ENCODE assay signal across 18 cellular contexts in genomic region chr5:30874234-30875034, GRCh38.
A peak's percentile ranks its signal among the peaks of the same experiment; 100 is the strongest.
DNase-seq lines count a peak whose midpoint lies in the region; ATAC-seq and TF ChIP-seq lines count a peak whose summit lies in the region.
"Had no signal": no experiment of that assay in that cellular context is flagged by ENCODE, and none has a peak within 500 bp of the region (broad histone marks: within the 10 kb centered on the region; RNA-seq: fewer than 3 reads in every experiment).

No MANE protein-coding gene starts in this region.

- H3K9me3 ChIP-seq in SK-N-MC (ENCODE audit: low read depth, low read length) = no peaks in the 10 kb centered on the region
- H3K9me3 ChIP-seq in sigmoid colon = no peaks in the 10 kb centered on the region
- H3K9me3 ChIP-seq in tibial artery = no peaks in the 10 kb centered on the region
- H3K9me3 ChIP-seq: BLaER1 treated with 17β-estradiol and CSF1 and Interleukin-3, amounts not matched to agents 10 nM and 100 nM; MG63 had no signal

- TF ChIP-seq POLR2A in sigmoid colon (IDR thresholded peaks at IDR 0.05) = no peak

- H3K4me1 ChIP-seq in sigmoid colon (peaks cover 0 to 11% (median 5%) of the 10 kb centered on the region in 4 donors), tibial artery (peaks cover 0 to 16% (median 0%) of the 10 kb centered on the region in 4 donors)
- H3K4me1 ChIP-seq: BLaER1 treated with 17β-estradiol and CSF1 and Interleukin-3, amounts not matched to agents 10 nM and 100 nM had no signal

- intact Hi-C loops in sigmoid colon (cut with DNase I) = no loop called here
- intact Hi-C loops in tibial artery (cut with DNase I; ENCODE audit: low total_unique reads) = no loop called here

- 0 out of 2 replicates have a peak overlapping the region, but pooled peaks have one; percentile 34 for H3K27ac ChIP-seq in SK-N-MC
- peak overlapping the region in 3 of 4 donors; percentile 7 to 32 (median 10) for H3K27ac ChIP-seq in sigmoid colon
- H3K27ac ChIP-seq in tibial artery = peak overlapping the region in 1 of 2 donors; percentile 43
- H3K27ac ChIP-seq: BLaER1 treated with 17β-estradiol and CSF1 and Interleukin-3, amounts not matched to agents 10 nM and 100 nM; RWPE1 had no signal

- WGBS in sigmoid colon, 2 donors = 32 to 66% methylated on average over 10 of the region's 10 CpGs

- H3K36me3 ChIP-seq in SK-N-MC (ENCODE audit: insufficient read depth, low read length) (no peaks in the 10 kb centered on the region), sigmoid colon (no peaks in the 10 kb centered on the region), tibial artery (no peaks in the 10 kb centered on the region)
- H3K36me3 ChIP-seq: BLaER1 treated with 17β-estradiol and CSF1 and Interleukin-3, amounts not matched to agents 10 nM and 100 nM; MG63 had no signal

- H3K9ac ChIP-seq in SK-N-MC (ENCODE audit: insufficient read length) = no peak overlapping the region
- H3K9ac ChIP-seq: BLaER1 treated with 17β-estradiol and CSF1 and Interleukin-3, amounts not matched to agents 10 nM and 100 nM had no signal

- TF ChIP-seq EP300 in sigmoid colon (IDR thresholded peaks at IDR 0.05) = no peak

- 0 out of 2 replicates have a peak overlapping the region, but pooled peaks have one; percentile 14 for H3K4me3 ChIP-seq in SK-N-MC
- no peak overlapping the region for H3K4me3 ChIP-seq in fibroblast of the aortic adventitia (ENCODE audit: low read depth, low read length)
- no peak overlapping the region for H3K4me3 ChIP-seq in sigmoid colon
- H3K4me3 ChIP-seq in tibial artery = no peak overlapping the region
- H3K4me3 ChIP-seq: BLaER1 treated with 17β-estradiol and CSF1 and Interleukin-3, amounts not matched to agents 10 nM and 100 nM; K562; MG63 had no signal

- DNase-seq in M059J (ENCODE audit: low read depth) (peak; percentile 4), SK-N-MC (ENCODE audit: low read depth, low spot score) (peak; percentile 37), fibroblast of the aortic adventitia (ENCODE audit: low read depth) (peak; percentile 14), sigmoid colon (no peak), tibial artery (no peak)
- DNase-seq in NK-92 treated with Interleukin-12 subunit alpha and Interleukin-12 subunit beta, amount 100 ng/mL, for 24 hours (lab: John Stamatoyannopoulos, UW) = no peak
- DNase-seq: DMS 273 treated with DMSO at 0.1 percent for 48 hours, GOT3, MG63, NCI-H1105 treated with DMSO at 0.1 percent for 48 hours, NCI-H187, NCI-H2171 treated with DMSO at 0.1 percent for 48 hours, NCI-H510A, NCI-H82 had no signal

- no peak for ATAC-seq in HG03025 (IDR thresholded peaks at IDR 0.05; ENCODE audit: low FRiP score, unreplicated experiment)
- ATAC-seq: K562 had no signal

- TF ChIP-seq CTCF in fibroblast of the aortic adventitia (IDR thresholded peaks at IDR 0.05; ENCODE audit: insufficient read depth, low read length) = no peak
- no peak for TF ChIP-seq CTCF in sigmoid colon (IDR thresholded peaks at IDR 0.05)
- no peak for TF ChIP-seq CTCF in tibial artery (IDR thresholded peaks at IDR 0.05)

- no peaks in the 10 kb centered on the region for H3K27me3 ChIP-seq in sigmoid colon
- H3K27me3 ChIP-seq in tibial artery = no peaks in the 10 kb centered on the region
- H3K27me3 ChIP-seq: BLaER1 treated with 17β-estradiol and CSF1 and Interleukin-3, amounts not matched to agents 10 nM and 100 nM; MG63 had no signal

Comparison
In these comparisons a context has a peak if more than half of its experiments do, and no peak if none do; other contexts are left out.
1. DNase-seq: peak in M059J (single experiment), SK-N-MC (single experiment) and fibroblast of the aortic adventitia (single experiment); none in sigmoid colon (single experiment), tibial artery (0 of 2) and NK-92 treated with Interleukin-12 subunit alpha and Interleukin-12 subunit beta, amount 100 ng/mL, for 24 hours (single experiment).